8 cellular contexts compared by ENCODE assay signal in genomic region chr4:107823870-107824366, GRCh38. TPM values are rescaled to one million over a fixed set of nuclear protein-coding genes. Genes with fewer than 3 reads are reported as not detected.
DNase-seq lines count a peak whose midpoint lies in the region; ATAC-seq and TF ChIP-seq lines count a peak whose summit lies in the region.

No MANE protein-coding gene starts in this region.

- DNase-seq in GM23248, result no peak
- no peak for DNase-seq in SJSA1 (ENCODE audit: low read depth in 1 of 2, low spot score in 2 of 2)
- no peak for DNase-seq in heart right ventricle
- no peak for DNase-seq in psoas muscle
- DNase-seq in central memory CD4-positive, alpha-beta T cell, result no peak
- DNase-seq in DMS153 treated with DMSO at 0.1 percent for 48 hours (lab: John Stamatoyannopoulos, UW; ENCODE audit: unreplicated experiment), result no peak
- no peak for DNase-seq in NCI-H1417 (lab: John Stamatoyannopoulos, UW)

- no peaks in the 10 kb centered on the region for H3K9me2 ChIP-seq in GM23248 (ENCODE audit: insufficient read depth)

- ATAC-seq in heart right ventricle, result peak in 3 of 8 donors; percentile 1 to 80 (median 56)
- ATAC-seq in psoas muscle, result peak in 3 of 4 donors; percentile 82 to 91 (median 90)
- no peak for ATAC-seq in HG02884 (IDR thresholded peaks at IDR 0.05; ENCODE audit: unreplicated experiment)

- peaks cover 18% of the 10 kb centered on the region for H3F3A ChIP-seq in GM23248 (ENCODE audit: insufficient read depth)

- H3K4me1 ChIP-seq in GM23248 (ENCODE audit: insufficient read depth), result peaks cover 16% of the 10 kb centered on the region; the same call in 1 of the 2 replicates
- peaks cover 17% of the 10 kb centered on the region for H3K4me1 ChIP-seq in SJSA1 (replicated peaks)
- H3K4me1 ChIP-seq in heart right ventricle, result peaks cover 0 to 40% (median 26%) of the 10 kb centered on the region in 9 donors
- H3K4me1 ChIP-seq in psoas muscle, result peaks cover 23% of the 10 kb centered on the region

- WGBS in GM23248 (ENCODE audit: low coverage in 1 of 2, low lambda C conversion rate in 2 of 2, missing lambda C conversion rate in 2 of 2), 2 experiments, result 16 to 17% methylated on average over 12 of the region's 12 CpGs
- 35 to 37% methylated on average over 12 of the region's 12 CpGs for WGBS in heart right ventricle, 2 donors
- whole genome bisulfite sequencing in psoas muscle, 3 donors, result 32 to 36% (median 34%) methylated on average over 12 of the region's 12 CpGs

- H3K9me3 ChIP-seq in GM23248 (ENCODE audit: low read depth) (no peaks in the 10 kb centered on the region), SJSA1 (replicated peaks) (no peaks in the 10 kb centered on the region), heart right ventricle (no peaks in the 10 kb centered on the region), psoas muscle (no peaks in the 10 kb centered on the region)

- in situ Hi-C loops in GM23248 (cut with MboI), result no loop called here

- peaks cover 33% of the 10 kb centered on the region for H3K79me2 ChIP-seq in GM23248 (ENCODE audit: insufficient read depth)

- peak overlapping the region; percentile 85 for H2AFZ ChIP-seq in GM23248

- H3K27ac ChIP-seq in GM23248 (peak overlapping the region; percentile 90), SJSA1 (peak overlapping the region; percentile 73), heart right ventricle (peak overlapping the region; percentile 61 to 95 (median 93)), psoas muscle (peak overlapping the region; percentile 97)

- peak overlapping the region; percentile 85 for H3K4me2 ChIP-seq in GM23248 (ENCODE audit: unreplicated experiment)

- no peaks in the 10 kb centered on the region for H3K36me3 ChIP-seq in GM23248 (ENCODE audit: low read depth)
- H3K36me3 ChIP-seq in SJSA1, result peaks cover 2% of the 10 kb centered on the region; the same call in 1 of the 2 replicates
- no peaks in the 10 kb centered on the region for H3K36me3 ChIP-seq in heart right ventricle
- H3K36me3 ChIP-seq in psoas muscle (ENCODE audit: insufficient read depth in 1 of 2, low read depth in 1 of 2), result no peaks in the 10 kb centered on the region

- H3K9ac ChIP-seq in GM23248, result peak overlapping the region; percentile 96

- intact Hi-C loops in heart right ventricle (cut with DNase I), result loop anchor here in 8 of 10 donors (5.0 to 10.0 kb wide), 7 partner anchors 67 to 171 kb away; partner anchors contain the start of gene HADH (in 1 of the 8)
- intact Hi-C loops in psoas muscle (cut with DNase I), result loop anchor here (2.0 to 10.0 kb wide), 4 partner anchors 31 to 171 kb away; no protein-coding TSS in a partner anchor

- H3K4me3 ChIP-seq in GM23248 (peak overlapping the region; percentile 81), SJSA1 (peak overlapping the region; percentile 90), heart right ventricle (peak overlapping the region; percentile 19 to 96 (median 82)), psoas muscle (peak overlapping the region; percentile 90)

- no peaks in the 10 kb centered on the region for H3K27me3 ChIP-seq in GM23248 (replicated peaks; ENCODE audit: insufficient read depth)
- 0 out of 2 replicates have a peak, but pooled peaks cover 4% of the 10 kb centered on the region for H3K27me3 ChIP-seq in SJSA1 (replicated peaks)
- H3K27me3 ChIP-seq in heart right ventricle, result peaks cover 0 to 12% (median 0%) of the 10 kb centered on the region in 7 donors
- H3K27me3 ChIP-seq in psoas muscle (ENCODE audit: insufficient read depth in 3 of 3, low read length in 2 of 3), result no peaks in the 10 kb centered on the region

- no peaks in the 10 kb centered on the region for H4K20me1 ChIP-seq in GM23248 (ENCODE audit: insufficient read depth)

- TF ChIP-seq CTCF in heart right ventricle (IDR thresholded peaks at IDR 0.05) (no peak), psoas muscle (IDR thresholded peaks at IDR 0.05) (no peak)

RNA-seq across cellular contexts. Expression of gene SGMS2, which starts 0.8 kb away (rescaled TPM):
- total RNA-seq in GM23248 (2014; rRNA removed; shearing (Covaris generic)), result 116 and 165 TPM in 2 replicates
- polyA plus RNA-seq in GM23248 (2016; fragmentation: Nextera tagmentation; extraction: Ambion mirVana) (35.3 and 39.1 TPM in 2 replicates), heart right ventricle (10 to 100 TPM in 1 of 2 donors, 1 to 10 TPM in 1; 2.3 to 12.4 TPM), psoas muscle (1 to 10 TPM; 1.7 to 8.7 (median 2.9) TPM)
- 37.7 and 39.5 TPM in 2 replicates for total RNA-seq in SJSA1 (2014; rRNA removed; shearing (Covaris generic))
- total RNA-seq in heart right ventricle (10 to 100 TPM; 14.3 to 36.9 (median 25.8) TPM), psoas muscle (10 to 100 TPM in 1 of 4 donors, 1 to 10 TPM in 3; 4.6 to 14.2 (median 9.6) TPM)
